Comparison of ENCODE assay signal across 16 cellular contexts in the genomic region with DNA sequence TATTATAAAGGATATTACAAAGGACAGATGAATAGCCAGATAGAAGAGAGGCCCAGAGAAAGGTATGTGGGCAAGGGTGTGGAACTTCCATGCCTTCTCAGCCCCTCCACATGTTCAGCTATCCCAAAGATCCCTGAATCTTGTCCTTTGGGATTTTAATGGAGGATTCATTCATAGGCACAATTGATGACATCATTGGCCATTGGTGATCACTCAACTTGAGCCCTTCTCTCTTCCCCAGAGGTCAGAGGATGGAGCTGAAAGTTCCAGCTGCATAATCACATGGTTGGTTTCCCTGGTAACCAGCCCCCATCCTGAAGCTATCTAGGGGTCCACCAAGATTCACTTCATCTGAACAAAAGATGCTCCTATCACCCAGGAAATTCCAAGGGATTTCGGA. TPM values are rescaled to one million over a fixed set of nuclear protein-coding genes. Genes with fewer than 3 reads are reported as not detected.
DNase-seq lines count a peak whose midpoint lies in the region; ATAC-seq and TF ChIP-seq lines count a peak whose summit lies in the region.
"Had no signal": no experiment of that assay in that cellular context is flagged by ENCODE, and none has a peak within 500 bp of the region (broad histone marks: within the 10 kb centered on the region; RNA-seq: fewer than 3 reads in every experiment).

No MANE protein-coding gene starts in this region.

- H3K9ac ChIP-seq in neuronal stem cell (ENCODE audit: low read depth, low read length, poor library complexity), result no peak overlapping the region

- H3K4me2 ChIP-seq in neuronal stem cell (ENCODE audit: insufficient read depth, low read length, poor library complexity, severe bottlenecking) (peak overlapping the region; percentile 12), OCI-LY7 (ENCODE audit: low read length) (no peak overlapping the region)

- H3K27me3 Mint-ChIP-seq in activated T-helper 17 cell treated with anti-CD3 and anti-CD28 coated beads, Interleukin-2, amount 50 U/mL, for 72 hours, result no peaks in the 10 kb centered on the region

- no peak overlapping the region for H2BK12ac ChIP-seq in neuronal stem cell (ENCODE audit: low read length)

- POLR2A ChIA-PET in HEK293 (lab: Yijun Ruan, JAX), result no interaction called here
- POLR2A ChIA-PET in OCI-LY7 (lab: Charles Lee), result no interaction called here

- H3K9me2 ChIP-seq in OCI-LY7 (ENCODE audit: insufficient read depth, low read length), result no peaks in the 10 kb centered on the region

- H3K9me3 ChIP-seq in HEK293 (ENCODE audit: control insufficient read depth, insufficient read depth, low read depth, low read length) (no peaks in the 10 kb centered on the region), neuronal stem cell (replicated peaks in 1 of 2; ENCODE audit: control insufficient read depth in 2 of 2, insufficient read depth in 1 of 2, low read depth in 1 of 2, low read length in 2 of 2) (peaks cover 0 to 3% of the 10 kb centered on the region in 2 donors), OCI-LY7 (ENCODE audit: low read length) (no peaks in the 10 kb centered on the region)
- H3K9me3 ChIP-seq: HAP-1 had no signal

- H3K18ac ChIP-seq in neuronal stem cell (ENCODE audit: low read length), result no peak overlapping the region

- no peak overlapping the region for H2AK5ac ChIP-seq in neuronal stem cell (ENCODE audit: low read depth, low read length)

- intact Hi-C loops in OCI-LY7 (cut with micrococcal nuclease; ENCODE audit: unreplicated experiment), result no loop called here

- no peaks in the 10 kb centered on the region for H3K79me1 ChIP-seq in neuronal stem cell (ENCODE audit: low read depth, low read length)

- TF ChIP-seq CTCF in HEK293 (tag by site-specific recombination; IDR thresholded peaks at IDR 0.05), result no peak
- TF ChIP-seq CTCF in OCI-LY7 (conservative IDR thresholded peaks at IDR 0.05; ENCODE audit: low read length), result no peak

- no peaks in the 10 kb centered on the region for H3K79me2 ChIP-seq in OCI-LY7 (ENCODE audit: insufficient read depth, low read depth, low read length)

- no peak for ATAC-seq in activated T-helper 17 cell treated with anti-CD3 and anti-CD28 coated beads, Interleukin-2, amount 50 U/mL, for 72 hours (replicated peaks)
- ATAC-seq in HG03159 (IDR thresholded peaks at IDR 0.05; ENCODE audit: unreplicated experiment), result no peak
- no peak for ATAC-seq in GM18520 (IDR thresholded peaks at IDR 0.05; ENCODE audit: unreplicated experiment)

- H4K8ac ChIP-seq in neuronal stem cell (ENCODE audit: low read depth, low read length), result no peak overlapping the region

- H3K4me1 ChIP-seq in HEK293 (ENCODE audit: control insufficient read depth, insufficient read depth, low read length), result no peaks in the 10 kb centered on the region
- peaks cover 3 to 10% of the 10 kb centered on the region in 2 donors for H3K4me1 ChIP-seq in neuronal stem cell (ENCODE audit: control insufficient read depth in 2 of 2, insufficient read depth in 1 of 2, low read depth in 1 of 2, low read length in 2 of 2)
- H3K4me1 ChIP-seq in OCI-LY7 (ENCODE audit: insufficient read depth, low read length, poor library complexity, severe bottlenecking), result no peaks in the 10 kb centered on the region
- H3K4me1 ChIP-seq: HAP-1 had no signal

- H3K4me3 ChIP-seq in HEK293 (ENCODE audit: low read depth, low read length), result no peak overlapping the region
- no peak overlapping the region for H3K4me3 ChIP-seq in neuronal stem cell (ENCODE audit: low read length in 2 of 2)
- H3K4me3 ChIP-seq in OCI-LY7 (ENCODE audit: low read depth, low read length, poor library complexity, severe bottlenecking), result no peak overlapping the region
- H3K4me3 ChIP-seq: HAP-1 had no signal

- H2AFZ ChIP-seq in neuronal stem cell (ENCODE audit: low read length) (peak overlapping the region; percentile 39), OCI-LY7 (ENCODE audit: low read length) (no peak overlapping the region)

- H3K4me3 Mint-ChIP-seq in activated T-helper 17 cell treated with anti-CD3 and anti-CD28 coated beads, Interleukin-2, amount 50 U/mL, for 72 hours, result no peak overlapping the region

- H2BK120ac ChIP-seq in neuronal stem cell (ENCODE audit: low read depth, low read length), result no peak overlapping the region

- DNase-seq in neuronal stem cell (ENCODE audit: low spot score), result no peak
- DNase-seq in OCI-LY7 (ENCODE audit: low spot score), result no peak
- DNase-seq: C1 segment of cervical spinal cord; CD4-positive, alpha-beta memory T cell; COR-L47; DMS153; DND-41; GOT3 had no signal

- H3K14ac ChIP-seq in neuronal stem cell (ENCODE audit: low read length), result no peak overlapping the region

- H3K27me3 ChIP-seq in neuronal stem cell (ENCODE audit: control insufficient read depth in 3 of 3, insufficient read depth in 3 of 3, low read depth in 1 of 3, low read length in 3 of 3), result peaks cover 0 to 1% (median 0%) of the 10 kb centered on the region in 3 experiments

- no peak overlapping the region for H2BK5ac ChIP-seq in neuronal stem cell (ENCODE audit: low read length)

- H3K4ac ChIP-seq in neuronal stem cell (ENCODE audit: low read length), result no peak overlapping the region

- no TSS peak for BruUV-seq in OCI-LY7 (replicated peaks; lab: Mats Ljungman, UMichigan)

- H3K36me3 Mint-ChIP-seq in activated T-helper 17 cell treated with anti-CD3 and anti-CD28 coated beads, Interleukin-2, amount 50 U/mL, for 72 hours (ENCODE audit: low read depth), result peaks cover 7% of the 10 kb centered on the region

- no peak overlapping the region for H2BK15ac ChIP-seq in neuronal stem cell (ENCODE audit: low read length)

- H4K20me1 ChIP-seq in OCI-LY7 (ENCODE audit: insufficient read depth, low read length), result no peaks in the 10 kb centered on the region

- H3K9me3 Mint-ChIP-seq in activated T-helper 17 cell treated with anti-CD3 and anti-CD28 coated beads, Interleukin-2, amount 50 U/mL, for 72 hours, result no peaks in the 10 kb centered on the region
- H3K9me3 Mint-ChIP-seq: CD4-positive, alpha-beta memory T cell had no signal

- CTCF ChIA-PET in HEK293 (lab: Yijun Ruan, JAX) (no interaction called here), OCI-LY7 (lab: Charles Lee; ENCODE audit: unreplicated experiment) (interaction anchor here (0.5 to 0.6 kb wide), 2 partner anchors 21 to 96 kb away, joined by 3 read pairs; no protein-coding TSS in a partner anchor)

- no peak overlapping the region for H3K27ac ChIP-seq in HEK293 (ENCODE audit: extremely low read depth, low read depth, low read length)
- H3K27ac ChIP-seq in neuronal stem cell (replicated peaks; ENCODE audit: low read length), result no peak overlapping the region
- H3K27ac ChIP-seq in OCI-LY7 (ENCODE audit: low read depth, low read length, poor library complexity, severe bottlenecking), result no peak overlapping the region

- WGBS in neuronal stem cell (ENCODE audit: extremely low coverage in 2 of 2, insufficient read length in 2 of 2, insufficient replicate concordance in 1 of 2), 2 donors, result no CpG with 5 or more reads among the region's 1 CpG

- H3K27ac Mint-ChIP-seq in activated T-helper 17 cell treated with anti-CD3 and anti-CD28 coated beads, Interleukin-2, amount 50 U/mL, for 72 hours, result peak overlapping the region; percentile 43
- H3K27ac Mint-ChIP-seq: CD4-positive, alpha-beta memory T cell had no signal

- no peaks in the 10 kb centered on the region for H3K4me1 Mint-ChIP-seq in activated T-helper 17 cell treated with anti-CD3 and anti-CD28 coated beads, Interleukin-2, amount 50 U/mL, for 72 hours
- H3K4me1 Mint-ChIP-seq: CD4-positive, alpha-beta memory T cell had no signal

- no peak overlapping the region for H4K91ac ChIP-seq in neuronal stem cell (ENCODE audit: low read depth, low read length, poor library complexity)

- H3K36me3 ChIP-seq in HEK293 (ENCODE audit: control insufficient read depth in 2 of 2, insufficient read depth in 1 of 2, low read length in 2 of 2) (peaks cover 0 to under 1% of the 10 kb centered on the region in 2 experiments; a peak in 1 of 3 replicates), neuronal stem cell (replicated peaks in 1 of 2; ENCODE audit: control insufficient read depth in 2 of 2, insufficient read depth in 2 of 2, low read length in 2 of 2) (no peaks in the 10 kb centered on the region), OCI-LY7 (ENCODE audit: insufficient read depth, low read length) (no peaks in the 10 kb centered on the region)
- H3K36me3 ChIP-seq: HAP-1 had no signal

- no peak overlapping the region for H3K23ac ChIP-seq in neuronal stem cell (ENCODE audit: low read depth, low read length, poor library complexity)

TF ChIP-seq in HEK293, 187 proteins besides CTCF, POLR2A, EP300 and RAD21:
- TF ChIP-seq, protein P1, sequence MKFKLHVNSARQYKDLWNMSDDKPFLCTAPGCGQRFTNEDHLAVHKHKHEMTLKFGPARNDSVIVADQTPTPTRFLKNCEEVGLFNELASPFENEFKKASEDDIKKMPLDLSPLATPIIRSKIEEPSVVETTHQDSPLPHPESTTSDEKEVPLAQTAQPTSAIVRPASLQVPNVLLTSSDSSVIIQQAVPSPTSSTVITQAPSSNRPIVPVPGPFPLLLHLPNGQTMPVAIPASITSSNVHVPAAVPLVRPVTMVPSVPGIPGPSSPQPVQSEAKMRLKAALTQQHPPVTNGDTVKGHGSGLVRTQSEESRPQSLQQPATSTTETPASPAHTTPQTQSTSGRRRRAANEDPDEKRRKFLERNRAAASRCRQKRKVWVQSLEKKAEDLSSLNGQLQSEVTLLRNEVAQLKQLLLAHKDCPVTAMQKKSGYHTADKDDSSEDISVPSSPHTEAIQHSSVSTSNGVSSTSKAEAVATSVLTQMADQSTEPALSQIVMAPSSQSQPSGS (tag by site-specific recombination; IDR thresholded peaks at IDR 0.05; ENCODE audit: low read depth), result peak; percentile 67
- no peak for TF ChIP-seq ZBTB1 (tag by site-specific recombination; IDR thresholded peaks at IDR 0.05)

RNA-seq across cellular contexts. Expression of a gene that starts 2.1 kb away (rescaled TPM):
- total RNA-seq in activated T-helper 17 cell treated with anti-CD3 and anti-CD28 coated beads, Interleukin-2, amount 50 U/mL, for 72 hours, result under 1 TPM in 1 of 2 donors, not detected in 1; 0.11 TPM
- not detected for polyA plus RNA-seq in neuronal stem cell (2013, experiment 1 of 2)
- polyA plus RNA-seq in neuronal stem cell (2013, experiment 2 of 2), result not detected
- total RNA-seq in OCI-LY7 (2014; rRNA removed; shearing (Covaris generic)), result not detected in 2 replicates
- total RNA-seq in OCI-LY7 (2022), result not detected in 2 replicates
- total RNA-seq: A172; A673; CD4-positive, alpha-beta memory T cell had no signal
- polyA plus RNA-seq: BJ had no signal

RNA-seq across cellular contexts. Expression of a gene that starts 24.5 kb away (rescaled TPM):
- 10 to 100 TPM; 16.8 to 28.2 TPM for total RNA-seq in activated T-helper 17 cell treated with anti-CD3 and anti-CD28 coated beads, Interleukin-2, amount 50 U/mL, for 72 hours
- polyA plus RNA-seq in neuronal stem cell (2013, experiment 1 of 2), result 21.1 TPM
- 20.4 TPM for polyA plus RNA-seq in neuronal stem cell (2013, experiment 2 of 2)
- 11.0 and 13.5 TPM in 2 replicates for total RNA-seq in OCI-LY7 (2014; rRNA removed; shearing (Covaris generic))
- 20.9 and 22.4 TPM in 2 replicates for total RNA-seq in OCI-LY7 (2022)
